Comparison of ENCODE assay signal across 1 cellular context in the genomic region with DNA sequence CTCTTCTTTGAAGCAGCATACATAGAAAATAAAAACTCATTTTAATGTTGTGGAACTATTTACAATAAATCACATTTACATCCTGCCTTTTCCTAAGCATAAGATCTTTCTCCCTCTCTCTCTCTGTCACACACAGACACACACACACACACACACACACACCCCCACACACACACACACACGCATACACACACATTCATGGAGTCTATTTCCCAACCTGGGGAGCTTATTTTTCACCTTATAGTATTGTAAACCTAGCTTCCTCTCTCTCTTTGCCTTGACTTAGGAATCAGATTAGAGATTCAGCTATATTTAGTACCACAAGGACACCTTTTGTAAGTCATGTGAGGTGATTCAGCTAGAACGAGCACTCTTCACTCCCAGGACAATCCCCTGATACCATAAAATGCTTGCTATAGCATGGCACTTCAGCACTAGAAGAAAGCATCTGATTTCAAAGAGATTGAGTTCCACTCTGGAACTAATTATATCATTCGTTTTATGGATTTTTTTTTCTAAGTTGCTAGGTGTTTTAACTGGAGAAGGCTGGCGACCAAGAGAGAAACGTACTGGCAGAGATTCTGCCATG.
TF ChIP-seq lines count a peak whose summit lies in the region.

No MANE protein-coding gene starts in this region.

TF ChIP-seq in HepG2, 621 proteins besides CTCF, POLR2A, EP300 and RAD21 (continued from another document):
- TF ChIP-seq CBX2 (IDR thresholded peaks at IDR 0.05; ENCODE audit: low read depth, low read length) (no peak), CBX2 (CRISPR knock-in tag; IDR thresholded peaks at IDR 0.05; ENCODE audit: low read depth) (no peak), MAFK (conservative IDR thresholded peaks at IDR 0.05 in 1 of 2, IDR thresholded peaks at IDR 0.05 in 1 of 2; ENCODE audit: low read length in 2 of 2) (no peak), SALL1 (CRISPR knock-in tag; IDR thresholded peaks at IDR 0.05) (no peak), TOPORS (CRISPR knock-in tag; IDR thresholded peaks at IDR 0.05) (no peak), TCF12 (IDR thresholded peaks at IDR 0.05) (no peak), TCF12 (CRISPR knock-in tag; IDR thresholded peaks at IDR 0.05) (no peak), NFE2 (CRISPR knock-in tag; IDR thresholded peaks at IDR 0.05) (no peak), ZNF567 (CRISPR knock-in tag; IDR thresholded peaks at IDR 0.05; ENCODE audit: borderline replicate concordance) (no peak)
- TF ChIP-seq, protein P1, sequence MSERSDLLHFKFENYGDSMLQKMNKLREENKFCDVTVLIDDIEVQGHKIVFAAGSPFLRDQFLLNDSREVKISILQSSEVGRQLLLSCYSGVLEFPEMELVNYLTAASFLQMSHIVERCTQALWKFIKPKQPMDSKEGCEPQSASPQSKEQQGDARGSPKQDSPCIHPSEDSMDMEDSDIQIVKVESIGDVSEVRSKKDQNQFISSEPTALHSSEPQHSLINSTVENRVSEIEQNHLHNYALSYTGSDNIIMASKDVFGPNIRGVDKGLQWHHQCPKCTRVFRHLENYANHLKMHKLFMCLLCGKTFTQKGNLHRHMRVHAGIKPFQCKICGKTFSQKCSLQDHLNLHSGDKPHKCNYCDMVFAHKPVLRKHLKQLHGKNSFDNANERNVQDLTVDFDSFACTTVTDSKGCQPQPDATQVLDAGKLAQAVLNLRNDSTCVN (CRISPR knock-in tag; IDR thresholded peaks at IDR 0.05; ENCODE audit: borderline replicate concordance) = no peak
- TF ChIP-seq, protein P2, sequence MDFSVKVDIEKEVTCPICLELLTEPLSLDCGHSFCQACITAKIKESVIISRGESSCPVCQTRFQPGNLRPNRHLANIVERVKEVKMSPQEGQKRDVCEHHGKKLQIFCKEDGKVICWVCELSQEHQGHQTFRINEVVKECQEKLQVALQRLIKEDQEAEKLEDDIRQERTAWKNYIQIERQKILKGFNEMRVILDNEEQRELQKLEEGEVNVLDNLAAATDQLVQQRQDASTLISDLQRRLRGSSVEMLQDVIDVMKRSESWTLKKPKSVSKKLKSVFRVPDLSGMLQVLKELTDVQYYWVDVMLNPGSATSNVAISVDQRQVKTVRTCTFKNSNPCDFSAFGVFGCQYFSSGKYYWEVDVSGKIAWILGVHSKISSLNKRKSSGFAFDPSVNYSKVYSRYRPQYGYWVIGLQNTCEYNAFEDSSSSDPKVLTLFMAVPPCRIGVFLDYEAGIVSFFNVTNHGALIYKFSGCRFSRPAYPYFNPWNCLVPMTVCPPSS (IDR thresholded peaks at IDR 0.05) = no peak
